Comparison of ENCODE assay signal across 23 cellular contexts in the genomic region with DNA sequence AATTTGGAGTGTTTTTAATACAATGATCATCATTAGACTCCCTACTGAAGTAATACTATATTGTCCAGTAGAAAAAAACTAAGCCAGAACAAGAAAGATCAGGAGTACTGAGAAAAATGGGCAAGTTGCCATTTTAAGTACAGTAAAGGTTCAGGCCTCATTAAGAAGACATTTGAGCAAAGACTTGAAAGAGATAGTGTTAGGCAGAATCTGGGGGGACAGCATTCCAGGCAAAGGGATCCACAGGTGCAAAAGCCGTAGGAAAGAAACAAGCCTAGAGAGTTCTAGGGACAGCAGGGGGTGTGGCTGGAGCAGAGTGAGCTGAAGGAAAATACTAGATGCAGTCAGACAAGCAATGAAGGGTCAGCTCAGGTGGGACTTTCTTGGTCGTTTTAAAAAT.
"Had no signal": no experiment of that assay in that cellular context is flagged by ENCODE, and none has a peak within 500 bp of the region (broad histone marks: within the 10 kb centered on the region; RNA-seq: fewer than 3 reads in every experiment).

No MANE protein-coding gene starts in this region.

- H3K36me3 Mint-ChIP-seq: naive thymus-derived CD4-positive, alpha-beta T cell; stimulated activated effector memory CD8-positive, alpha-beta T cell treated with anti-CD3 and anti-CD28 coated beads, Interleukin-12 subunit alpha, Interleukin-12 subunit beta, amount 100 ng/mL, for 72 hours had no signal

- H3K27me3 ChIP-seq: colonic mucosa, foreskin keratinocyte, right lobe of liver, testis, tibial nerve, upper lobe of right lung, vagina had no signal

- ATAC-seq: foreskin keratinocyte; left colon; left ventricle myocardium superior; naive thymus-derived CD4-positive, alpha-beta T cell; psoas muscle; right lobe of liver; stimulated activated effector memory CD8-positive, alpha-beta T cell treated with anti-CD3 and anti-CD28 coated beads, Interleukin-12 subunit alpha, Interleukin-12 subunit beta, amount 100 ng/mL, for 72 hours; upper lobe of right lung had no signal

- H3K36me3 ChIP-seq: colonic mucosa, neutrophil, right lobe of liver, tibial nerve, upper lobe of right lung, vagina had no signal

- H3K27ac Mint-ChIP-seq: naive thymus-derived CD4-positive, alpha-beta T cell; nephron progenitor cell; stimulated activated effector memory CD8-positive, alpha-beta T cell treated with anti-CD3 and anti-CD28 coated beads, Interleukin-12 subunit alpha, Interleukin-12 subunit beta, amount 100 ng/mL, for 72 hours; stimulated activated naive CD8-positive, alpha-beta T cell treated with anti-CD3 and anti-CD28 coated beads, Interleukin-15, Interleukin-2, amounts not matched to agents 100 ng/mL and 50 ng/mL, for 24 hours had no signal

- H3K4me3 ChIP-seq: colonic mucosa, lung, psoas muscle, right lobe of liver, testis, tibial nerve, upper lobe of right lung, vagina had no signal

- H3K4me3 Mint-ChIP-seq: naive thymus-derived CD4-positive, alpha-beta T cell; nephron progenitor cell; stimulated activated effector memory CD8-positive, alpha-beta T cell treated with anti-CD3 and anti-CD28 coated beads, Interleukin-12 subunit alpha, Interleukin-12 subunit beta, amount 100 ng/mL, for 72 hours; stimulated activated naive CD8-positive, alpha-beta T cell treated with anti-CD3 and anti-CD28 coated beads, Interleukin-15, Interleukin-2, amounts not matched to agents 100 ng/mL and 50 ng/mL, for 24 hours had no signal

- H3K27ac ChIP-seq: colonic mucosa, foreskin keratinocyte, neutrophil, psoas muscle, right lobe of liver, testis, tibial nerve, upper lobe of right lung, vagina had no signal

- DNase-seq: colonic mucosa; dermis blood vessel endothelial cell; erythroblast; foreskin keratinocyte; left colon; left ventricle myocardium superior; mesenchymal stem cell; naive thymus-derived CD4-positive, alpha-beta T cell; nephron progenitor cell; psoas muscle; retina; right lobe of liver; stimulated activated CD4-positive, alpha-beta T cell treated with anti-CD3 and anti-CD28 coated beads, Interleukin-4, amount 100 ng/mL, for 1 hour; stimulated activated CD8-positive, alpha-beta memory T cell treated with anti-CD3 and anti-CD28 coated beads, Interleukin-4, amount 100 ng/mL, for 48 hours; testis; upper lobe of right lung had no signal

- H3K4me1 Mint-ChIP-seq: naive thymus-derived CD4-positive, alpha-beta T cell; nephron progenitor cell; stimulated activated effector memory CD8-positive, alpha-beta T cell treated with anti-CD3 and anti-CD28 coated beads, Interleukin-12 subunit alpha, Interleukin-12 subunit beta, amount 100 ng/mL, for 72 hours had no signal

- H3K9me3 ChIP-seq: colonic mucosa, neutrophil, psoas muscle, right lobe of liver, testis, tibial nerve, upper lobe of right lung, vagina had no signal

- H3K9me3 Mint-ChIP-seq: nephron progenitor cell; stimulated activated naive CD8-positive, alpha-beta T cell treated with anti-CD3 and anti-CD28 coated beads, Interleukin-15, Interleukin-2, amounts not matched to agents 100 ng/mL and 50 ng/mL, for 24 hours had no signal

- FAIRE-seq: endothelial cell of umbilical vein had no signal

- H3K4me1 ChIP-seq: colonic mucosa, foreskin keratinocyte, psoas muscle, right lobe of liver, testis, tibial nerve, upper lobe of right lung, vagina had no signal
